In genomic region chr11:67588899-67589406, GRCh38 we compare ENCODE assay signal across 8 cellular contexts. TPM values are rescaled to one million over a fixed set of nuclear protein-coding genes. Genes with fewer than 3 reads are reported as not detected.
"Had no signal": no experiment of that assay in that cellular context is flagged by ENCODE, and none has a peak within 500 bp of the region (broad histone marks: within the 10 kb centered on the region; RNA-seq: fewer than 3 reads in every experiment).

No MANE protein-coding gene starts in this region.

RNA-seq across cellular contexts. Expression of gene TBX10, which starts 50.6 kb away (rescaled TPM):
- total RNA-seq: activated CD8-positive, alpha-beta T cell treated with anti-CD3 and anti-CD28 coated beads, Interleukin-2, amount 10 ng/mL, durations not matched to agents 7 days and 5 days; ascending aorta; body of pancreas; bronchial epithelial cell; chondrocyte; PC-9; T-cell; T-helper 2 cell treated with Interferon-gamma antibody and Interleukin-4, amounts not matched to agents 100 ng/mL and 5 ng/mL, for 36 hours had no signal
